In genomic region chr6:28838634-28839442, GRCh38 we compare ENCODE assay signal across 1 cellular context.
TF ChIP-seq lines count a peak whose summit lies in the region.

No MANE protein-coding gene starts in this region.

TF ChIP-seq in HepG2, 621 proteins besides CTCF, POLR2A, EP300 and RAD21 (continued from another document and continues in another):
- TF ChIP-seq ATF5 (CRISPR knock-in tag; IDR thresholded peaks at IDR 0.05; ENCODE audit: low read depth) (no peak), ZNF296 (CRISPR knock-in tag; conservative IDR thresholded peaks at IDR 0.05) (no peak), MED1 (CRISPR knock-in tag; IDR thresholded peaks at IDR 0.05) (peak; percentile 60), AHR (CRISPR knock-in tag; IDR thresholded peaks at IDR 0.05) (peak; percentile 69; the same call in 1 of the 2 replicates), MAFG (CRISPR knock-in tag; IDR thresholded peaks at IDR 0.05) (no peak), TAF15 (IDR thresholded peaks at IDR 0.05; ENCODE audit: low read depth, low read length, poor library complexity, severe bottlenecking) (no peak), NKX3-1 (CRISPR knock-in tag; IDR thresholded peaks at IDR 0.05) (no peak; the same call in 1 of the 2 replicates), SIX4 (CRISPR knock-in tag; IDR thresholded peaks at IDR 0.05) (no peak), AKAP8 (CRISPR knock-in tag; IDR thresholded peaks at IDR 0.05) (no peak), MXD1 (CRISPR knock-in tag; IDR thresholded peaks at IDR 0.05) (no peak), BRF2 (CRISPR knock-in tag; IDR thresholded peaks at IDR 0.05) (peak; percentile 14; the same call in 1 of the 2 replicates), RXRB (CRISPR knock-in tag; IDR thresholded peaks at IDR 0.05; ENCODE audit: borderline replicate concordance) (no peak), ZNF207 (IDR thresholded peaks at IDR 0.05; ENCODE audit: borderline replicate concordance) (no peak), SOX5 (CRISPR knock-in tag; IDR thresholded peaks at IDR 0.05; ENCODE audit: borderline replicate concordance) (peak; percentile 62), ZC3H4 (CRISPR knock-in tag; IDR thresholded peaks at IDR 0.05; ENCODE audit: borderline replicate concordance) (no peak), TGIF2 (CRISPR knock-in tag; IDR thresholded peaks at IDR 0.05) (0 out of 2 replicates have a peak, but pooled peaks have one; percentile 68), SETDB1 (CRISPR knock-in tag; IDR thresholded peaks at IDR 0.05; ENCODE audit: borderline replicate concordance) (no peak), ZNF513 (CRISPR knock-in tag; conservative IDR thresholded peaks at IDR 0.05) (no peak), PCBP1 (IDR thresholded peaks at IDR 0.05; ENCODE audit: borderline replicate concordance, low read depth, low read length) (no peak), CENPX (CRISPR knock-in tag; IDR thresholded peaks at IDR 0.05) (no peak), ATRX (CRISPR knock-in tag; IDR thresholded peaks at IDR 0.05; ENCODE audit: borderline replicate concordance) (no peak), ZNF549 (CRISPR knock-in tag; IDR thresholded peaks at IDR 0.05) (no peak), PAX8 (CRISPR knock-in tag; IDR thresholded peaks at IDR 0.05; ENCODE audit: borderline replicate concordance) (0 out of 2 replicates have a peak, but pooled peaks have one; percentile 68), PCBP2 (optimal IDR thresholded peaks at IDR 0.05; ENCODE audit: low read depth, low read length, poor library complexity, severe bottlenecking) (no peak), CEBPG (CRISPR knock-in tag; IDR thresholded peaks at IDR 0.05) (no peak), KIAA2018 (CRISPR knock-in tag; IDR thresholded peaks at IDR 0.05; ENCODE audit: borderline replicate concordance) (no peak), CEBPZ (IDR thresholded peaks at IDR 0.05; ENCODE audit: low read length) (no peak), ZNF10 (CRISPR knock-in tag; IDR thresholded peaks at IDR 0.05; ENCODE audit: borderline replicate concordance, low read depth) (no peak), FLYWCH1 (CRISPR knock-in tag; IDR thresholded peaks at IDR 0.05) (no peak), ZNF563 (CRISPR knock-in tag; IDR thresholded peaks at IDR 0.05) (peak; percentile 77), KLF12 (CRISPR knock-in tag; IDR thresholded peaks at IDR 0.05; ENCODE audit: borderline replicate concordance) (no peak), ERF (CRISPR knock-in tag; IDR thresholded peaks at IDR 0.05) (peak; percentile 79), SYNCRIP (IDR thresholded peaks at IDR 0.05; ENCODE audit: insufficient read depth, low read depth, low read length) (no peak), DBP (CRISPR knock-in tag; IDR thresholded peaks at IDR 0.05; ENCODE audit: not compliant biosample characterization) (peak; percentile 27), REPIN1 (CRISPR knock-in tag; IDR thresholded peaks at IDR 0.05; ENCODE audit: borderline replicate concordance, low read depth) (no peak), ZFP36L2 (CRISPR knock-in tag; IDR thresholded peaks at IDR 0.05) (no peak), NR2F6 (IDR thresholded peaks at IDR 0.05) (0 out of 2 replicates have a peak, but pooled peaks have one; percentile 2), NR2F6 (CRISPR knock-in tag; IDR thresholded peaks at IDR 0.05) (no peak), ZNF556 (CRISPR knock-in tag; IDR thresholded peaks at IDR 0.05; ENCODE audit: borderline replicate concordance) (peak; percentile 92), ZNF619 (CRISPR knock-in tag; IDR thresholded peaks at IDR 0.05) (0 out of 2 replicates have a peak, but pooled peaks have one; percentile 54), SMAD1 (CRISPR knock-in tag; IDR thresholded peaks at IDR 0.05; ENCODE audit: borderline replicate concordance, low read depth) (no peak; the same call in 1 of the 2 replicates), XBP1 (CRISPR knock-in tag; IDR thresholded peaks at IDR 0.05) (no peak), ARID4A (CRISPR knock-in tag; IDR thresholded peaks at IDR 0.05; ENCODE audit: borderline replicate concordance) (peak; percentile 82; the same call in 1 of the 2 replicates)
